36 cellular contexts compared by ENCODE assay signal in genomic region chr6:25375125-25375524, GRCh38.
"Had no signal": no experiment of that assay in that cellular context is flagged by ENCODE, and none has a peak within 500 bp of the region (broad histone marks: within the 10 kb centered on the region; RNA-seq: fewer than 3 reads in every experiment).

No MANE protein-coding gene starts in this region.

- H3K36me3 ChIP-seq: ascending aorta, cardiac muscle cell had no signal

- H3K4me3 Mint-ChIP-seq: activated CD4-positive, alpha-beta memory T cell treated with anti-CD3 and anti-CD28 coated beads, Interleukin-2, amount 10 ng/mL, durations not matched to agents 7 days and 5 days; activated CD4-positive, alpha-beta T cell treated with anti-CD3 and anti-CD28 coated beads for 36 hours; activated CD4-positive, alpha-beta T cell treated with anti-CD3 and anti-CD28 coated beads, Interleukin-2, amount 10 ng/mL, durations not matched to agents 7 days and 5 days; activated CD8-positive, alpha-beta memory T cell treated with anti-CD3 and anti-CD28 coated beads, Interleukin-2, amount 10 ng/mL, durations not matched to agents 7 days and 5 days; activated CD8-positive, alpha-beta T cell treated with anti-CD3 and anti-CD28 coated beads, Interleukin-2, amount 10 ng/mL, durations not matched to agents 7 days and 5 days; activated naive CD4-positive, alpha-beta T cell treated with anti-CD3 and anti-CD28 coated beads for 36 hours; activated naive CD8-positive, alpha-beta T cell; activated naive CD8-positive, alpha-beta T cell treated with anti-CD3 and anti-CD28 coated beads, Interleukin-2, amount 10 ng/mL, durations not matched to agents 7 days and 5 days; activated naive CD8-positive, alpha-beta T cell treated with anti-CD3 and anti-CD28 coated beads, Interleukin-2, amount 50 U/mL, for 24 hours; activated T-cell treated with anti-CD3 and anti-CD28 coated beads, Interleukin-2, amount 50 U/mL, for 24 hours; brain; central memory CD8-positive, alpha-beta T cell; T-helper 1 cell treated with Interleukin-12 subunit alpha and Interleukin-12 subunit beta and Interleukin-4 antibody, amounts not matched to agents 30 μg/mL and 1 μg/mL, for 36 hours; T-helper 2 cell treated with Interferon-gamma antibody and Interleukin-4, amounts not matched to agents 5 μg/mL and 100 μg/mL, for 36 hours had no signal

- H3K27ac Mint-ChIP-seq: activated CD4-positive, alpha-beta memory T cell treated with anti-CD3 and anti-CD28 coated beads, Interleukin-2, amount 10 ng/mL, durations not matched to agents 7 days and 5 days; activated CD4-positive, alpha-beta T cell treated with anti-CD3 and anti-CD28 coated beads for 36 hours; activated CD4-positive, alpha-beta T cell treated with anti-CD3 and anti-CD28 coated beads, Interleukin-2, amount 10 ng/mL, durations not matched to agents 7 days and 5 days; activated CD8-positive, alpha-beta memory T cell treated with anti-CD3 and anti-CD28 coated beads, Interleukin-2, amount 10 ng/mL, durations not matched to agents 7 days and 5 days; activated CD8-positive, alpha-beta T cell treated with anti-CD3 and anti-CD28 coated beads, Interleukin-2, amount 10 ng/mL, durations not matched to agents 7 days and 5 days; activated naive CD4-positive, alpha-beta T cell treated with anti-CD3 and anti-CD28 coated beads for 36 hours; activated naive CD8-positive, alpha-beta T cell; activated naive CD8-positive, alpha-beta T cell treated with anti-CD3 and anti-CD28 coated beads, Interleukin-2, amount 10 ng/mL, durations not matched to agents 7 days and 5 days; activated naive CD8-positive, alpha-beta T cell treated with anti-CD3 and anti-CD28 coated beads, Interleukin-2, amount 50 U/mL, for 24 hours; activated T-cell treated with anti-CD3 and anti-CD28 coated beads, Interleukin-2, amount 50 U/mL, for 24 hours; activated T-helper 2 cell treated with anti-CD3 and anti-CD28 coated beads, Interferon-gamma antibody, Interleukin-2, Interleukin-4, amounts not matched to agents 10 μg/mL and 5 μg/mL and 100 μg/mL, durations not matched to agents 14 hours and 24 hours and 36 hours; brain; T-helper 1 cell treated with Interleukin-12 subunit alpha and Interleukin-12 subunit beta and Interleukin-4 antibody, amounts not matched to agents 30 μg/mL and 1 μg/mL, for 36 hours; T-helper 2 cell treated with Interferon-gamma antibody and Interleukin-4, amounts not matched to agents 5 μg/mL and 100 μg/mL, for 36 hours had no signal

- H3K27me3 ChIP-seq: ascending aorta, cardiac muscle cell had no signal

- H3K4me3 ChIP-seq: ascending aorta, cardiac muscle cell had no signal

- ATAC-seq: activated CD4-positive, alpha-beta T cell treated with anti-CD3 and anti-CD28 coated beads for 36 hours; activated CD4-positive, CD25-positive, alpha-beta regulatory T cell treated with anti-CD3 and anti-CD28 coated beads, Interleukin-2, amount 50 U/mL, for 24 hours; activated CD8-positive, alpha-beta memory T cell treated with anti-CD3 and anti-CD28 coated beads, Interleukin-2, amount 10 ng/mL, durations not matched to agents 7 days and 5 days; activated CD8-positive, alpha-beta T cell treated with anti-CD3 and anti-CD28 coated beads, Interleukin-2, amount 10 ng/mL, durations not matched to agents 7 days and 5 days; activated naive CD8-positive, alpha-beta T cell treated with anti-CD3 and anti-CD28 coated beads, Interleukin-2, amount 50 U/mL, for 24 hours had no signal

- H3K27ac ChIP-seq: ascending aorta, cardiac muscle cell, VCaP had no signal

- H3K27me3 Mint-ChIP-seq: activated CD4-positive, alpha-beta T cell treated with anti-CD3 and anti-CD28 coated beads for 36 hours; activated CD4-positive, alpha-beta T cell treated with anti-CD3 and anti-CD28 coated beads, Interleukin-2, amount 10 ng/mL, durations not matched to agents 7 days and 5 days; activated CD8-positive, alpha-beta memory T cell treated with anti-CD3 and anti-CD28 coated beads, Interleukin-2, amount 10 ng/mL, durations not matched to agents 7 days and 5 days; activated naive CD8-positive, alpha-beta T cell; activated naive CD8-positive, alpha-beta T cell treated with anti-CD3 and anti-CD28 coated beads, Interleukin-2, amount 10 ng/mL, durations not matched to agents 7 days and 5 days; activated naive CD8-positive, alpha-beta T cell treated with anti-CD3 and anti-CD28 coated beads, Interleukin-2, amount 50 U/mL, for 24 hours; activated T-cell treated with anti-CD3 and anti-CD28 coated beads, Interleukin-2, amount 50 U/mL, for 24 hours; brain; central memory CD8-positive, alpha-beta T cell had no signal

- DNase-seq: activated CD4-positive, alpha-beta memory T cell treated with anti-CD3 and anti-CD28 coated beads, Interleukin-2, amount 10 ng/mL, durations not matched to agents 7 days and 5 days; activated CD4-positive, alpha-beta T cell treated with anti-CD3 and anti-CD28 coated beads for 1 hour; activated CD4-positive, alpha-beta T cell treated with anti-CD3 and anti-CD28 coated beads for 36 hours; activated CD4-positive, alpha-beta T cell treated with anti-CD3 and anti-CD28 coated beads for 48 hours; activated CD4-positive, alpha-beta T cell treated with anti-CD3 and anti-CD28 coated beads, Interleukin-2, amount 10 ng/mL, durations not matched to agents 7 days and 5 days; activated CD4-positive, alpha-beta T cell treated with anti-CD3 and anti-CD28 coated beads, Interleukin-2, amount 50 U/mL, for 48 hours; activated CD4-positive, CD25-positive, alpha-beta regulatory T cell; activated CD8-positive, alpha-beta memory T cell treated with anti-CD3 and anti-CD28 coated beads for 24 hours; activated CD8-positive, alpha-beta memory T cell treated with anti-CD3 and anti-CD28 coated beads, Interleukin-2, amount 10 ng/mL, durations not matched to agents 7 days and 5 days; activated CD8-positive, alpha-beta memory T cell treated with anti-CD3 and anti-CD28 coated beads, Interleukin-2, amount 50 U/mL, for 48 hours; activated CD8-positive, alpha-beta T cell treated with anti-CD3 and anti-CD28 coated beads, Interleukin-2, amount 10 ng/mL, durations not matched to agents 7 days and 5 days; activated effector memory CD4-positive, alpha-beta T cell treated with Interleukin-2 at 50 U/mL for 16 hours; activated gamma-delta T cell; activated naive CD4-positive, alpha-beta T cell treated with anti-CD3 and anti-CD28 coated beads for 36 hours; activated naive CD4-positive, alpha-beta T cell treated with anti-CD3 and anti-CD28 coated beads, Interleukin-2, amount 50 U/mL, for 16 hours; activated naive CD8-positive, alpha-beta T cell treated with anti-CD3 and anti-CD28 coated beads, Interleukin-2, amount 10 ng/mL, durations not matched to agents 7 days and 5 days; activated naive CD8-positive, alpha-beta T cell treated with anti-CD3 and anti-CD28 coated beads, Interleukin-2, amount 50 U/mL, for 24 hours; activated T-cell treated with anti-CD3 and anti-CD28 coated beads, Interleukin-2, amount 50 U/mL, for 24 hours; activated T-cell treated with anti-CD3 and anti-CD28 coated beads, Interleukin-2, amount 50 U/mL, for 48 hours; amygdala; anterior cingulate cortex; caudate nucleus; cerebellar nuclear complex; T-helper 1 cell; T-helper 2 cell; T-helper 9 cell had no signal
